Comparison of ENCODE assay signal across 10 cellular contexts in genomic region chr11:61354208-61354607, GRCh38.
"Had no signal": no experiment of that assay in that cellular context is flagged by ENCODE, and none has a peak within 500 bp of the region (broad histone marks: within the 10 kb centered on the region; RNA-seq: fewer than 3 reads in every experiment).

No MANE protein-coding gene starts in this region.

- H3K4me1 ChIP-seq: pancreas, thyroid gland, uterus had no signal

- H3K4me3 Mint-ChIP-seq: activated T-helper 17 cell treated with anti-CD3 and anti-CD28 coated beads, Interleukin-2, amount 50 U/mL, for 72 hours; stimulated activated effector memory CD8-positive, alpha-beta T cell treated with anti-CD3 and anti-CD28 coated beads, Interleukin-12 subunit alpha, Interleukin-12 subunit beta, amount 100 ng/mL, for 72 hours; T-helper 2 cell treated with Interferon-gamma antibody and Interleukin-4, amounts not matched to agents 5 μg/mL and 100 μg/mL, for 36 hours had no signal

- H3K27me3 ChIP-seq: esophagus muscularis mucosa, pancreas, thyroid gland, uterus had no signal

- H3K27ac ChIP-seq: esophagus muscularis mucosa, pancreas, thyroid gland, uterus had no signal

- ATAC-seq: activated CD4-positive, CD25-positive, alpha-beta regulatory T cell treated with anti-CD3 and anti-CD28 coated beads, Interleukin-2, amount 50 U/mL, for 24 hours; activated T-helper 17 cell treated with anti-CD3 and anti-CD28 coated beads, Interleukin-2, amount 50 U/mL, for 72 hours; pancreas; stimulated activated effector memory CD8-positive, alpha-beta T cell treated with anti-CD3 and anti-CD28 coated beads, Interleukin-12 subunit alpha, Interleukin-12 subunit beta, amount 100 ng/mL, for 72 hours had no signal

- H3K27ac Mint-ChIP-seq: activated T-helper 17 cell treated with anti-CD3 and anti-CD28 coated beads, Interleukin-2, amount 50 U/mL, for 72 hours; T-helper 2 cell treated with Interferon-gamma antibody and Interleukin-4, amounts not matched to agents 5 μg/mL and 100 μg/mL, for 36 hours had no signal

- H3K9me3 Mint-ChIP-seq: activated T-helper 17 cell treated with anti-CD3 and anti-CD28 coated beads, Interleukin-2, amount 50 U/mL, for 72 hours; stimulated activated effector memory CD8-positive, alpha-beta T cell treated with anti-CD3 and anti-CD28 coated beads, Interleukin-12 subunit alpha, Interleukin-12 subunit beta, amount 100 ng/mL, for 72 hours; T-helper 2 cell treated with Interferon-gamma antibody and Interleukin-4, amounts not matched to agents 5 μg/mL and 100 μg/mL, for 36 hours had no signal

- H3K9me3 ChIP-seq: esophagus muscularis mucosa, pancreas, thyroid gland, uterus had no signal

- H3K4me3 ChIP-seq: esophagus muscularis mucosa, pancreas, thyroid gland, uterus had no signal

- H3K36me3 ChIP-seq: uterus had no signal

- H3K27me3 Mint-ChIP-seq: activated T-helper 17 cell treated with anti-CD3 and anti-CD28 coated beads, Interleukin-2, amount 50 U/mL, for 72 hours had no signal

- DNase-seq: activated naive CD4-positive, alpha-beta T cell treated with Interleukin-2 at 50 U/mL for 16 hours; pancreas; stimulated activated CD4-positive, alpha-beta T cell treated with anti-CD3 and anti-CD28 coated beads, Interleukin-12 subunit alpha, Interleukin-12 subunit beta, amount 100 ng/mL, for 4 hours; thyroid gland; uterus had no signal

- FAIRE-seq: pancreas had no signal
